Comparison of ENCODE assay signal across 26 cellular contexts in the genomic region with DNA sequence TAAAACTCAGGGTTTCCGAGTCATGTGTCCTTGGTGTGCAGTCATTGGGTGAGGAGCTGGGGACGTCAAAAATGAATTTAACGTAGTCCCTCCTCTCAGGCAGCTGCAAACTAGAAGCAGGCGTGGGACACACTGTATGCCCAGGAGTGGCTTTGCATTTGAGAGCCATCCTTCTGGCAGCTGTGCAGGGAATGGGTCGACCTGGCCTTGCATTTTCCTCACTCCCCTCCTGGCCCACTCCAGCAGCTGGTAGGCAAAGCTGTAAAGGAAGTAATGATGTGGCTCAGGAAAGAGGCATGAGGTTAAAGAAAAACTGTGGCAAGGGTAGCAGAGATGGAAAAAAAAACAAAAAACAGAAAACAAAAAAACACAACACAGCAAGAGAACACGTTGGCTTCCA.
"Had no signal": no experiment of that assay in that cellular context is flagged by ENCODE, and none has a peak within 500 bp of the region (broad histone marks: within the 10 kb centered on the region; RNA-seq: fewer than 3 reads in every experiment).

No MANE protein-coding gene starts in this region.

- H3K9me3 ChIP-seq: adrenal gland, body of pancreas, heart left ventricle, suprapubic skin, tibial artery, upper lobe of right lung had no signal

- H3K9me3 Mint-ChIP-seq: activated CD4-positive, alpha-beta memory T cell treated with anti-CD3 and anti-CD28 coated beads for 36 hours; activated T-cell treated with anti-CD3 and anti-CD28 coated beads, Interleukin-2, amount 50 U/mL, for 24 hours; activated T-helper 17 cell treated with anti-CD3 and anti-CD28 coated beads, Interleukin-2, amount 50 U/mL, for 72 hours; immature natural killer cell had no signal

- H3K36me3 ChIP-seq: adrenal gland, heart left ventricle, neural progenitor cell, suprapubic skin, tibial artery, upper lobe of right lung had no signal

- H3K4me3 ChIP-seq: adrenal gland, body of pancreas, heart left ventricle, neural progenitor cell, suprapubic skin, tibial artery, upper lobe of right lung had no signal

- H3K27ac ChIP-seq: adrenal gland, body of pancreas, foreskin keratinocyte, heart left ventricle, neural progenitor cell, suprapubic skin, tibial artery, upper lobe of right lung had no signal

- H3K27me3 ChIP-seq: adrenal gland, body of pancreas, foreskin keratinocyte, heart left ventricle, neural progenitor cell, suprapubic skin, tibial artery, upper lobe of right lung had no signal

- ATAC-seq: activated T-helper 17 cell treated with anti-CD3 and anti-CD28 coated beads, Interleukin-2, amount 50 U/mL, for 72 hours; body of pancreas; foreskin keratinocyte; heart left ventricle; natural killer cell; right cardiac atrium; upper lobe of right lung had no signal

- H3K4me1 ChIP-seq: foreskin keratinocyte, neural progenitor cell had no signal

- H3K27me3 Mint-ChIP-seq: activated CD4-positive, alpha-beta memory T cell treated with anti-CD3 and anti-CD28 coated beads for 36 hours; activated CD4-positive, alpha-beta T cell treated with anti-CD3 and anti-CD28 coated beads, Interleukin-2, amount 10 ng/mL, durations not matched to agents 24 days and 14 days; activated T-cell treated with anti-CD3 and anti-CD28 coated beads, Interleukin-2, amount 50 U/mL, for 24 hours; activated T-helper 17 cell treated with anti-CD3 and anti-CD28 coated beads, Interleukin-2, amount 50 U/mL, for 72 hours had no signal

- H3K27ac Mint-ChIP-seq: activated CD4-positive, alpha-beta memory T cell treated with anti-CD3 and anti-CD28 coated beads for 36 hours; activated CD4-positive, alpha-beta T cell treated with anti-CD3 and anti-CD28 coated beads, Interleukin-2, amount 10 ng/mL, durations not matched to agents 24 days and 14 days; activated T-cell treated with anti-CD3 and anti-CD28 coated beads, Interleukin-2, amount 50 U/mL, for 24 hours; activated T-helper 17 cell treated with anti-CD3 and anti-CD28 coated beads, Interleukin-2, amount 50 U/mL, for 72 hours; mesothelial cell of epicardium; natural killer cell; neural progenitor cell had no signal

- DNase-seq: activated CD4-positive, alpha-beta memory T cell treated with anti-CD3 and anti-CD28 coated beads for 36 hours; activated CD4-positive, alpha-beta T cell treated with anti-CD3 and anti-CD28 coated beads, Interleukin-2, amount 10 ng/mL, durations not matched to agents 24 days and 14 days; activated CD4-positive, CD25-positive, alpha-beta regulatory T cell treated with anti-CD3 and anti-CD28 coated beads, Interleukin-2, amount 50 U/mL, for 72 hours; activated gamma-delta T cell treated with Interleukin-2 at 50 U/mL for 16 hours; activated naive CD4-positive, alpha-beta T cell treated with anti-CD3 and anti-CD28 coated beads, Interleukin-2, amount 50 U/mL, for 16 hours; activated T-cell treated with anti-CD3 and anti-CD28 coated beads, Interleukin-2, amount 50 U/mL, for 24 hours; aorta; body of pancreas; cortex of kidney; foreskin keratinocyte; heart left ventricle; hypothalamus; immature natural killer cell; kidney; natural killer cell; occipital lobe; right cardiac atrium; stimulated activated naive CD4-positive, alpha-beta T cell; T-helper 2 cell; tibial artery; upper lobe of right lung had no signal

- H3K4me3 Mint-ChIP-seq: activated CD4-positive, alpha-beta memory T cell treated with anti-CD3 and anti-CD28 coated beads for 36 hours; activated CD4-positive, alpha-beta T cell treated with anti-CD3 and anti-CD28 coated beads, Interleukin-2, amount 10 ng/mL, durations not matched to agents 24 days and 14 days; activated T-cell treated with anti-CD3 and anti-CD28 coated beads, Interleukin-2, amount 50 U/mL, for 24 hours; activated T-helper 17 cell treated with anti-CD3 and anti-CD28 coated beads, Interleukin-2, amount 50 U/mL, for 72 hours; immature natural killer cell; mesothelial cell of epicardium; natural killer cell; neural progenitor cell had no signal

- H3K36me3 Mint-ChIP-seq: natural killer cell had no signal
